ENCODE assay signal across 27 cellular contexts in genomic region chr3:165640970-165641369, GRCh38.
DNase-seq lines count a peak whose midpoint lies in the region; ATAC-seq and TF ChIP-seq lines count a peak whose summit lies in the region.
"Had no signal": no experiment of that assay in that cellular context is flagged by ENCODE, and none has a peak within 500 bp of the region (broad histone marks: within the 10 kb centered on the region; RNA-seq: fewer than 3 reads in every experiment).

No MANE protein-coding gene starts in this region.

- DNase-seq in NCI-H1105 (lab: John Stamatoyannopoulos, UW), result peak; percentile 18
- peak; percentile 72 for DNase-seq in NCI-H1436 treated with DMSO at 0.1 percent for 48 hours (lab: John Stamatoyannopoulos, UW)
- DNase-seq in NCI-H774 (lab: John Stamatoyannopoulos, UW), result peak; percentile 73
- DNase-seq in right lobe of liver, result no peak
- no peak for DNase-seq in NCI-H2227 (lab: John Stamatoyannopoulos, UW; ENCODE audit: unreplicated experiment)
- DNase-seq in Calu3, result no peak
- DNase-seq in activated T-helper 2 cell treated with anti-CD3 and anti-CD28 coated beads, Interferon-gamma antibody, Interleukin-2, Interleukin-4, amounts not matched to agents 10 μg/mL and 5 μg/mL and 100 μg/mL, durations not matched to agents 14 hours and 24 hours and 36 hours (ENCODE audit: low spot score), result no peak
- DNase-seq: activated CD8-positive, alpha-beta memory T cell treated with anti-CD3 and anti-CD28 coated beads, Interleukin-2, amount 10 ng/mL, durations not matched to agents 7 days and 5 days; activated naive CD4-positive, alpha-beta T cell treated with Interleukin-2 at 50 U/mL for 16 hours; activated T-cell treated with anti-CD3 and anti-CD28 coated beads, Interleukin-2, amount 50 U/mL, for 72 hours; CD8-positive, alpha-beta memory T cell; cerebellar nuclear complex; DMS79; dorsolateral prefrontal cortex; hippocampal formation; left cardiac atrium; mesenchymal stem cell; NCI-H1694 treated with DMSO at 0.1 percent for 48 hours; nephron progenitor cell; PC-9; SK-N-SH; transverse colon had no signal

- H3K36me3 Mint-ChIP-seq in Calu3 (ENCODE audit: insufficient read depth, unreplicated experiment), result peaks cover 10% of the 10 kb centered on the region
- H3K36me3 Mint-ChIP-seq in activated T-helper 2 cell treated with anti-CD3 and anti-CD28 coated beads, Interferon-gamma antibody, Interleukin-2, Interleukin-4, amounts not matched to agents 10 μg/mL and 5 μg/mL and 100 μg/mL, durations not matched to agents 14 hours and 24 hours and 36 hours (ENCODE audit: low read depth), result no peaks in the 10 kb centered on the region
- H3K36me3 Mint-ChIP-seq: activated CD8-positive, alpha-beta memory T cell treated with anti-CD3 and anti-CD28 coated beads, Interleukin-2, amount 10 ng/mL, durations not matched to agents 7 days and 5 days; CD8-positive, alpha-beta memory T cell; stimulated activated memory B cell treated with anti-CD40 and anti-IgM and Interleukin-4, amounts not matched to agents 10 μg/mL and 1 μg/mL and 100 μg/mL, for 72 hours had no signal

- H3K9me3 ChIP-seq in right lobe of liver, result no peaks in the 10 kb centered on the region
- H3K9me3 ChIP-seq: SK-N-SH, transverse colon had no signal

- no TSS peak for BruUV-seq in Calu3 (replicated peaks; lab: Mats Ljungman, UMichigan)

- no peak overlapping the region for H3K27ac Mint-ChIP-seq in Calu3 (ENCODE audit: unreplicated experiment)
- H3K27ac Mint-ChIP-seq in activated T-helper 2 cell treated with anti-CD3 and anti-CD28 coated beads, Interferon-gamma antibody, Interleukin-2, Interleukin-4, amounts not matched to agents 10 μg/mL and 5 μg/mL and 100 μg/mL, durations not matched to agents 14 hours and 24 hours and 36 hours, result no peak overlapping the region
- H3K27ac Mint-ChIP-seq: activated CD8-positive, alpha-beta memory T cell treated with anti-CD3 and anti-CD28 coated beads, Interleukin-2, amount 10 ng/mL, durations not matched to agents 7 days and 5 days; activated T-cell treated with anti-CD3 and anti-CD28 coated beads, Interleukin-2, amount 50 U/mL, for 72 hours; CD8-positive, alpha-beta memory T cell; nephron progenitor cell; stimulated activated memory B cell treated with anti-CD40 and anti-IgM and Interleukin-4, amounts not matched to agents 10 μg/mL and 1 μg/mL and 100 μg/mL, for 72 hours; T-helper 1 cell treated with Interleukin-12 subunit alpha and Interleukin-12 subunit beta and Interleukin-4 antibody, amounts not matched to agents 30 μg/mL and 1 μg/mL, for 36 hours had no signal

- WGBS in right lobe of liver (ENCODE audit: insufficient coverage, low coverage, low lambda C conversion rate, missing lambda C conversion rate), result 87% methylated on average over 1 of the region's 1 CpG

- no peak overlapping the region for H3K4me3 Mint-ChIP-seq in Calu3 (ENCODE audit: low read depth, unreplicated experiment)
- H3K4me3 Mint-ChIP-seq in activated T-helper 2 cell treated with anti-CD3 and anti-CD28 coated beads, Interferon-gamma antibody, Interleukin-2, Interleukin-4, amounts not matched to agents 10 μg/mL and 5 μg/mL and 100 μg/mL, durations not matched to agents 14 hours and 24 hours and 36 hours (ENCODE audit: low read depth), result no peak overlapping the region
- H3K4me3 Mint-ChIP-seq: activated CD8-positive, alpha-beta memory T cell treated with anti-CD3 and anti-CD28 coated beads, Interleukin-2, amount 10 ng/mL, durations not matched to agents 7 days and 5 days; activated T-cell treated with anti-CD3 and anti-CD28 coated beads, Interleukin-2, amount 50 U/mL, for 72 hours; CD8-positive, alpha-beta memory T cell; nephron progenitor cell; stimulated activated memory B cell treated with anti-CD40 and anti-IgM and Interleukin-4, amounts not matched to agents 10 μg/mL and 1 μg/mL and 100 μg/mL, for 72 hours; T-helper 1 cell treated with Interleukin-12 subunit alpha and Interleukin-12 subunit beta and Interleukin-4 antibody, amounts not matched to agents 30 μg/mL and 1 μg/mL, for 36 hours had no signal

- H3K4me1 ChIP-seq in right lobe of liver, result peaks cover 0 to 33% (median 5%) of the 10 kb centered on the region in 4 donors

- ATAC-seq in right lobe of liver, result peak; percentile 51 to 79 (median 70)
- ATAC-seq: activated CD8-positive, alpha-beta memory T cell treated with anti-CD3 and anti-CD28 coated beads, Interleukin-2, amount 10 ng/mL, durations not matched to agents 7 days and 5 days; activated T-cell treated with anti-CD3 and anti-CD28 coated beads, Interleukin-2, amount 50 U/mL, for 72 hours; gastroesophageal sphincter; HCT116; left cardiac atrium; Right ventricle myocardium inferior; stimulated activated memory B cell treated with anti-CD40 and anti-IgM and Interleukin-4, amounts not matched to agents 10 μg/mL and 1 μg/mL and 100 μg/mL, for 72 hours had no signal

- CTCF ChIA-PET in Calu3 (lab: Charles Lee), result no interaction called here

- H3K27me3 Mint-ChIP-seq in Calu3 (ENCODE audit: unreplicated experiment), result no peaks in the 10 kb centered on the region
- no peaks in the 10 kb centered on the region for H3K27me3 Mint-ChIP-seq in activated T-helper 2 cell treated with anti-CD3 and anti-CD28 coated beads, Interferon-gamma antibody, Interleukin-2, Interleukin-4, amounts not matched to agents 10 μg/mL and 5 μg/mL and 100 μg/mL, durations not matched to agents 14 hours and 24 hours and 36 hours (ENCODE audit: low read depth)
- H3K27me3 Mint-ChIP-seq: activated CD8-positive, alpha-beta memory T cell treated with anti-CD3 and anti-CD28 coated beads, Interleukin-2, amount 10 ng/mL, durations not matched to agents 7 days and 5 days; CD8-positive, alpha-beta memory T cell; stimulated activated memory B cell treated with anti-CD40 and anti-IgM and Interleukin-4, amounts not matched to agents 10 μg/mL and 1 μg/mL and 100 μg/mL, for 72 hours had no signal

- peaks cover 48% of the 10 kb centered on the region for H3K4me1 Mint-ChIP-seq in Calu3 (ENCODE audit: low read depth, unreplicated experiment)
- no peaks in the 10 kb centered on the region for H3K4me1 Mint-ChIP-seq in activated T-helper 2 cell treated with anti-CD3 and anti-CD28 coated beads, Interferon-gamma antibody, Interleukin-2, Interleukin-4, amounts not matched to agents 10 μg/mL and 5 μg/mL and 100 μg/mL, durations not matched to agents 14 hours and 24 hours and 36 hours (ENCODE audit: low read depth)
- H3K4me1 Mint-ChIP-seq: activated CD8-positive, alpha-beta memory T cell treated with anti-CD3 and anti-CD28 coated beads, Interleukin-2, amount 10 ng/mL, durations not matched to agents 7 days and 5 days; CD8-positive, alpha-beta memory T cell; nephron progenitor cell; stimulated activated memory B cell treated with anti-CD40 and anti-IgM and Interleukin-4, amounts not matched to agents 10 μg/mL and 1 μg/mL and 100 μg/mL, for 72 hours had no signal

- no peaks in the 10 kb centered on the region for H3K36me3 ChIP-seq in right lobe of liver
- H3K36me3 ChIP-seq: gastroesophageal sphincter, transverse colon had no signal

- TF ChIP-seq CTCF in right lobe of liver (IDR thresholded peaks at IDR 0.05) (no peak), Calu3 (IDR thresholded peaks at IDR 0.05; ENCODE audit: unreplicated experiment) (no peak)

- H3K4me3 ChIP-seq in right lobe of liver, result no peak overlapping the region
- H3K4me3 ChIP-seq: dorsolateral prefrontal cortex, gastroesophageal sphincter, PC-9, transverse colon had no signal

- H3K27me3 ChIP-seq in right lobe of liver, result no peaks in the 10 kb centered on the region
- H3K27me3 ChIP-seq: dorsolateral prefrontal cortex, gastroesophageal sphincter, transverse colon had no signal

- no peak for TF ChIP-seq POLR2A in right lobe of liver (IDR thresholded peaks at IDR 0.05)

- no peaks in the 10 kb centered on the region for H3K9me3 Mint-ChIP-seq in Calu3 (ENCODE audit: low read depth, unreplicated experiment)
- H3K9me3 Mint-ChIP-seq in activated T-helper 2 cell treated with anti-CD3 and anti-CD28 coated beads, Interferon-gamma antibody, Interleukin-2, Interleukin-4, amounts not matched to agents 10 μg/mL and 5 μg/mL and 100 μg/mL, durations not matched to agents 14 hours and 24 hours and 36 hours, result peaks cover 16% of the 10 kb centered on the region

- H3K27ac ChIP-seq in right lobe of liver, result peak overlapping the region in 1 of 3 donors; percentile 31
- H3K27ac ChIP-seq: dorsolateral prefrontal cortex, PC-9, transverse colon had no signal

- intact Hi-C loops in right lobe of liver (cut with DNase I) (no loop called here), Calu3 (cut with micrococcal nuclease; ENCODE audit: unreplicated experiment) (loop anchor here (5.0 kb wide), 2 partner anchors 179 to 191 kb away; no protein-coding TSS in a partner anchor)
- intact Hi-C loops in activated T-helper 2 cell treated with anti-CD3 and anti-CD28 coated beads, Interferon-gamma antibody, Interleukin-2, Interleukin-4, amounts not matched to agents 10 μg/mL and 5 μg/mL and 100 μg/mL, durations not matched to agents 14 hours and 24 hours and 36 hours (cut with micrococcal nuclease), result no loop called here

Comparison
In these comparisons a context has a peak if more than half of its experiments do, and no peak if none do; other contexts are left out.
1. DNase-seq: peak in NCI-H1105 (single experiment), NCI-H1436 treated with DMSO at 0.1 percent for 48 hours (single experiment) and NCI-H774 (single experiment); none in right lobe of liver (0 of 3), NCI-H2227 (single experiment), Calu3 (single experiment) and activated T-helper 2 cell treated with anti-CD3 and anti-CD28 coated beads, Interferon-gamma antibody, Interleukin-2, Interleukin-4, amounts not matched to agents 10 μg/mL and 5 μg/mL and 100 μg/mL, durations not matched to agents 14 hours and 24 hours and 36 hours (single experiment).